In the genomic region with DNA sequence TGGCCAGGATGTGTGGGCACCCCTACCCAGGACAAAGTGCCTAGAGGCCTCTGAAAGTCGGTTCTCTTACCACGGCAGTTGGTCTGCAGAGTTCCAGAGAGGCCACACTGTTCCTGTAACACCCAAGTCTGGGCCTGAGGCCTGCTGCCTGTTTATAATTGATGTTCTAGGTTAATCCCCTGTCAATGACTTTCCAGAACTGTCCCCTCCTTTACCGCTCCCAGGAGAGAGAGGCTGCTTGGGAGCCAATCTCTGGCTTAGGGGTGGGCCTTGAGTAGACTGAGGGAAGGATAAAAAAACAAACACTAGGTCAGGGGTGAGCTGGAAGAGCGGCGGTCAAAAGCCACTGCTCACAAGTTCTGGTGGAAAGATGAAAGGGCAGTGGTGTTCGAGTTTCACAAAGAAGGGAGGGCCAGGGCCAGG, we compare ENCODE assay signal across 20 cellular contexts. TPM values are rescaled to one million over a fixed set of nuclear protein-coding genes. Genes with fewer than 3 reads are reported as not detected.
DNase-seq lines count a peak whose midpoint lies in the region; ATAC-seq, FAIRE-seq and TF ChIP-seq lines count a peak whose summit lies in the region.
"Had no signal": no experiment of that assay in that cellular context is flagged by ENCODE, and none has a peak within 500 bp of the region (broad histone marks: within the 10 kb centered on the region; RNA-seq: fewer than 3 reads in every experiment).

No MANE protein-coding gene starts in this region.

- FAIRE-seq in GM19239 (lab: Jason Lieb, UNC) = no peak
- no peak for FAIRE-seq in H54 (lab: Jason Lieb, UNC)
- FAIRE-seq: A549, endometrium, GM12891, TTC549 had no signal

- in situ Hi-C loops in Panc1 (cut with HindIII; ENCODE audit: low pct_unique_long_range_greater_than_20kb, low sequenced_read_pairs) = no loop called here

- H3K36me3 ChIP-seq in Caco-2 (ENCODE audit: control insufficient read depth, insufficient read depth, low read length) (no peaks in the 10 kb centered on the region), Panc1 (ENCODE audit: control insufficient read depth, insufficient read depth, low read length) (no peaks in the 10 kb centered on the region)
- H3K36me3 ChIP-seq: lower lobe of right lung, upper lobe of left lung had no signal

- no peaks in the 10 kb centered on the region for H3K9me3 ChIP-seq in Caco-2
- no peaks in the 10 kb centered on the region for H3K9me3 ChIP-seq in Panc1 (ENCODE audit: control insufficient read depth, insufficient read depth, low read depth, low read length)
- H3K9me3 ChIP-seq: A549, lower lobe of right lung, upper lobe of left lung had no signal

- H3K27me3 Mint-ChIP-seq in Caco-2 (ENCODE audit: insufficient read depth, unreplicated experiment) = no peaks in the 10 kb centered on the region
- no peaks in the 10 kb centered on the region for H3K27me3 Mint-ChIP-seq in glutamatergic neuron (ENCODE audit: unreplicated experiment)
- peaks cover 13% of the 10 kb centered on the region for H3K27me3 Mint-ChIP-seq in nephron progenitor cell (ENCODE audit: low read depth, poor library complexity)
- H3K27me3 Mint-ChIP-seq: activated CD4-positive, alpha-beta T cell treated with anti-CD3 and anti-CD28 coated beads, Interleukin-2, amount 10 ng/mL, durations not matched to agents 24 days and 14 days had no signal

- POLR2A ChIA-PET in Caco-2 (lab: Charles Lee) = no interaction called here
- POLR2A ChIA-PET in Panc1 (lab: Charles Lee) = interaction anchor here (0.6 kb wide), 1 partner anchor 218 kb away, joined by 5 read pairs; no protein-coding TSS in a partner anchor

- H3K4me1 ChIP-seq in Caco-2 (peaks cover 13% of the 10 kb centered on the region), Panc1 (ENCODE audit: control insufficient read depth, insufficient read depth, low read length) (peaks cover 15% of the 10 kb centered on the region)
- H3K4me1 ChIP-seq: lower lobe of right lung, upper lobe of left lung had no signal

- no peak overlapping the region for H3K4me3 Mint-ChIP-seq in Caco-2 (ENCODE audit: unreplicated experiment)
- H3K4me3 Mint-ChIP-seq in glutamatergic neuron (ENCODE audit: unreplicated experiment) = no peak overlapping the region
- H3K4me3 Mint-ChIP-seq in nephron progenitor cell = peak overlapping the region; percentile 68
- H3K4me3 Mint-ChIP-seq: activated CD4-positive, alpha-beta T cell treated with anti-CD3 and anti-CD28 coated beads, Interleukin-2, amount 10 ng/mL, durations not matched to agents 24 days and 14 days; naive thymus-derived CD8-positive, alpha-beta T cell had no signal

- H3K9me3 Mint-ChIP-seq in Caco-2 (ENCODE audit: unreplicated experiment) (no peaks in the 10 kb centered on the region), glutamatergic neuron (ENCODE audit: unreplicated experiment) (no peaks in the 10 kb centered on the region), nephron progenitor cell (no peaks in the 10 kb centered on the region)
- H3K9me3 Mint-ChIP-seq: activated CD4-positive, alpha-beta T cell treated with anti-CD3 and anti-CD28 coated beads, Interleukin-2, amount 10 ng/mL, durations not matched to agents 24 days and 14 days; naive thymus-derived CD8-positive, alpha-beta T cell had no signal

- H3K27ac ChIP-seq in Panc1 (ENCODE audit: low read length) = 0 out of 2 replicates have a peak overlapping the region, but pooled peaks have one; percentile 23
- H3K27ac ChIP-seq: lower lobe of right lung, upper lobe of left lung had no signal

- intact Hi-C loops in Caco-2 (cut with micrococcal nuclease; ENCODE audit: unreplicated experiment) (no loop called here), Panc1 (cut with micrococcal nuclease; ENCODE audit: unreplicated experiment) (no loop called here)

- no peak for ATAC-seq in Panc1
- ATAC-seq: A549; lower lobe of right lung; naive thymus-derived CD8-positive, alpha-beta T cell; stimulated activated naive CD8-positive, alpha-beta T cell treated with anti-CD3 and anti-CD28 coated beads, Interleukin-15, Interleukin-2, amounts not matched to agents 100 U/mL and 50 U/mL, for 24 hours had no signal

- CTCF ChIA-PET in Caco-2 (lab: Charles Lee) = no interaction called here
- CTCF ChIA-PET in Panc1 (lab: Charles Lee) = no interaction called here

- no peak for DNase-seq in Caco-2
- no peak for DNase-seq in Panc1 (ENCODE audit: low read depth, low spot score)
- no peak for DNase-seq in glutamatergic neuron
- peak; percentile 49 for DNase-seq in nephron progenitor cell
- DNase-seq in activated CD8-positive, alpha-beta memory T cell treated with anti-CD3 and anti-CD28 coated beads for 24 hours = no peak
- no peak for DNase-seq in T-helper 9 cell
- no peak for DNase-seq in GM19239 (ENCODE audit: insufficient read length, low spot score)
- no peak for DNase-seq in H54 (ENCODE audit: insufficient read length, low spot score)
- DNase-seq: activated CD4-positive, alpha-beta T cell treated with anti-CD3 and anti-CD28 coated beads, Interleukin-2, amount 10 ng/mL, durations not matched to agents 24 days and 14 days; activated CD8-positive, alpha-beta memory T cell treated with anti-CD3 and anti-CD28 coated beads, Interleukin-2, amount 50 U/mL, for 48 hours; DMS153; lower lobe of right lung; naive thymus-derived CD8-positive, alpha-beta T cell; NCI-H1436 treated with DMSO at 0.1 percent for 48 hours; stimulated activated naive CD8-positive, alpha-beta T cell treated with anti-CD3 and anti-CD28 coated beads, Interleukin-15, Interleukin-2, amounts not matched to agents 100 U/mL and 50 U/mL, for 24 hours; upper lobe of left lung had no signal

- H3K27me3 ChIP-seq in Caco-2 (replicated peaks; ENCODE audit: control insufficient read depth, insufficient read depth, low read length) = no peaks in the 10 kb centered on the region
- H3K27me3 ChIP-seq in Panc1 (ENCODE audit: control insufficient read depth, insufficient read depth, low read length) = no peaks in the 10 kb centered on the region
- H3K27me3 ChIP-seq: upper lobe of left lung had no signal

- no peak for TF ChIP-seq POLR2A in H54 (IDR thresholded peaks at IDR 0.05; ENCODE audit: low read depth, low read length)

- H3K27ac Mint-ChIP-seq in Caco-2 (ENCODE audit: unreplicated experiment) (peak overlapping the region; percentile 17), glutamatergic neuron (ENCODE audit: unreplicated experiment) (peak overlapping the region; percentile 53), nephron progenitor cell (peak overlapping the region; percentile 98)
- H3K27ac Mint-ChIP-seq: activated CD4-positive, alpha-beta T cell treated with anti-CD3 and anti-CD28 coated beads, Interleukin-2, amount 10 ng/mL, durations not matched to agents 24 days and 14 days; naive thymus-derived CD8-positive, alpha-beta T cell had no signal

- H3K36me3 Mint-ChIP-seq in Caco-2 (ENCODE audit: insufficient read depth, unreplicated experiment) = no peaks in the 10 kb centered on the region
- H3K36me3 Mint-ChIP-seq in glutamatergic neuron (ENCODE audit: unreplicated experiment) = no peaks in the 10 kb centered on the region
- H3K36me3 Mint-ChIP-seq in nephron progenitor cell (ENCODE audit: low read depth) = peaks cover 5% of the 10 kb centered on the region
- H3K36me3 Mint-ChIP-seq: naive thymus-derived CD8-positive, alpha-beta T cell had no signal

- BruUV-seq in Caco-2 (replicated peaks; lab: Mats Ljungman, UMichigan) (no TSS peak), Panc1 (replicated peaks; lab: Mats Ljungman, UMichigan) (no TSS peak)

- no peak for TF ChIP-seq CTCF in Caco-2 (IDR thresholded peaks at IDR 0.05; ENCODE audit: insufficient read depth in 1 of 2, low read depth in 1 of 2, low read length in 1 of 2, severe bottlenecking in 1 of 2, unreplicated experiment in 1 of 2)
- TF ChIP-seq CTCF in Panc1 (IDR thresholded peaks at IDR 0.05) = no peak
- TF ChIP-seq CTCF in glutamatergic neuron (IDR thresholded peaks at IDR 0.05; ENCODE audit: partially characterized antibody, unreplicated experiment) = no peak
- TF ChIP-seq CTCF in nephron progenitor cell (IDR thresholded peaks at IDR 0.05) = no peak

- H3K4me1 Mint-ChIP-seq in Caco-2 (ENCODE audit: low read depth, unreplicated experiment) = peaks cover 7% of the 10 kb centered on the region
- H3K4me1 Mint-ChIP-seq in glutamatergic neuron (ENCODE audit: low read depth, unreplicated experiment) = peaks cover 7% of the 10 kb centered on the region
- peaks cover 90% of the 10 kb centered on the region for H3K4me1 Mint-ChIP-seq in nephron progenitor cell
- H3K4me1 Mint-ChIP-seq: activated CD4-positive, alpha-beta T cell treated with anti-CD3 and anti-CD28 coated beads, Interleukin-2, amount 10 ng/mL, durations not matched to agents 24 days and 14 days had no signal

- H3K4me3 ChIP-seq in Caco-2 (ENCODE audit: low read depth, low read length) = no peak overlapping the region
- no peak overlapping the region for H3K4me3 ChIP-seq in Panc1 (ENCODE audit: low read depth in 2 of 2, low read length in 2 of 2)
- H3K4me3 ChIP-seq: A549, lower lobe of right lung, upper lobe of left lung had no signal

RNA-seq across cellular contexts. Expression of a gene that starts 50.4 kb away (rescaled TPM):
- total RNA-seq in Caco-2 (2022) (22.5 and 25.8 TPM in 2 replicates), Panc1 (2021; ENCODE audit: unreplicated experiment) (12.8 TPM), glutamatergic neuron (ENCODE audit: unreplicated experiment) (47.4 TPM)
- polyA plus RNA-seq in Panc1 (2012; ENCODE audit: insufficient read length) = 13.6 TPM

RNA-seq across cellular contexts. Expression of a gene that starts 50.9 kb away (rescaled TPM):
- total RNA-seq in Caco-2 (2022) = 14.1 and 17.3 TPM in 2 replicates
- total RNA-seq in Panc1 (2021; ENCODE audit: unreplicated experiment) = 56.7 TPM
- 63.5 TPM for polyA plus RNA-seq in Panc1 (2012; ENCODE audit: insufficient read length)
- 67.1 TPM for total RNA-seq in glutamatergic neuron (ENCODE audit: unreplicated experiment)

Comparison
In these comparisons a context has a peak if more than half of its experiments do, and no peak if none do; other contexts are left out.
1. H3K27ac Mint-ChIP-seq: peak in every context shown above with its lines; median percentile 98 in nephron progenitor cell; 53 in glutamatergic neuron; 17 in Caco-2.